Comparison of ENCODE assay signal across 1 cellular context in genomic region chr1:156623946-156624813, GRCh38.
A peak's percentile ranks its signal among the peaks of the same experiment; 100 is the strongest.
TF ChIP-seq lines count a peak whose summit lies in the region.

No MANE protein-coding gene starts in this region.

TF ChIP-seq in K562, 482 proteins besides CTCF, POLR2A, EP300 and RAD21 (continued from another document and continues in another):
- no peak for TF ChIP-seq STAT6 (CRISPR knock-in tag; IDR thresholded peaks at IDR 0.05)
- TF ChIP-seq FOXK2 (conservative IDR thresholded peaks at IDR 0.05 in 1 of 2, IDR thresholded peaks at IDR 0.05 in 1 of 2; ENCODE audit: low read depth in 2 of 2) = peak in 1 of 2 experiments; percentile 19; a peak in 1 of 4 replicates
- TF ChIP-seq RBBP5 (IDR thresholded peaks at IDR 0.05; ENCODE audit: borderline replicate concordance, insufficient read depth, low read length, poor library complexity, severe bottlenecking) = peak; percentile 83
- no peak for TF ChIP-seq ZNF24 (IDR thresholded peaks at IDR 0.05)
- TF ChIP-seq CREB3 (tag; conservative IDR thresholded peaks at IDR 0.05; ENCODE audit: low read depth) = no peak
- no peak for TF ChIP-seq RERE (CRISPR knock-in tag; IDR thresholded peaks at IDR 0.05; ENCODE audit: borderline replicate concordance)
- TF ChIP-seq SMAD1 (IDR thresholded peaks at IDR 0.05; ENCODE audit: low read depth, low read length, partially characterized antibody) = no peak
- TF ChIP-seq GATAD2A (IDR thresholded peaks at IDR 0.05) = 0 out of 2 replicates have a peak, but pooled peaks have one; percentile 32
- no peak for TF ChIP-seq MTA2 (IDR thresholded peaks at IDR 0.05; ENCODE audit: low read depth)
- no peak for TF ChIP-seq ZNF280A (IDR thresholded peaks at IDR 0.05; ENCODE audit: low read depth, partially characterized antibody)
- TF ChIP-seq RBM14 (IDR thresholded peaks at IDR 0.05; ENCODE audit: borderline replicate concordance, insufficient read depth, low read depth, low read length) = no peak
- no peak for TF ChIP-seq ARID3B (CRISPR knock-in tag; IDR thresholded peaks at IDR 0.05; ENCODE audit: borderline replicate concordance)
- TF ChIP-seq SREBF1 (IDR thresholded peaks at IDR 0.05; ENCODE audit: borderline replicate concordance, low read depth, low read length) = no peak
- no peak for TF ChIP-seq SMAD2 (IDR thresholded peaks at IDR 0.05; ENCODE audit: low read depth, low read length)
- TF ChIP-seq ZSCAN29 (IDR thresholded peaks at IDR 0.05) = no peak
- TF ChIP-seq RAD51 (IDR thresholded peaks at IDR 0.05; ENCODE audit: borderline replicate concordance, low read depth) = no peak
- TF ChIP-seq ZNF592 (IDR thresholded peaks at IDR 0.05) = peak; percentile 84
- TF ChIP-seq ZHX1 (conservative IDR thresholded peaks at IDR 0.05; ENCODE audit: low read length) = no peak
- peak; percentile 61 for TF ChIP-seq POLR2B (IDR thresholded peaks at IDR 0.05; ENCODE audit: low read depth, partially characterized antibody)
- no peak for TF ChIP-seq MLX (CRISPR knock-in tag; conservative IDR thresholded peaks at IDR 0.05)
- TF ChIP-seq CLOCK (CRISPR knock-in tag; IDR thresholded peaks at IDR 0.05; ENCODE audit: borderline replicate concordance) = no peak
- no peak for TF ChIP-seq BRCA1 (IDR thresholded peaks at IDR 0.05)
- TF ChIP-seq BRCA1 (CRISPR knock-in tag; IDR thresholded peaks at IDR 0.05) = no peak
- TF ChIP-seq BRF2 (IDR thresholded peaks at IDR 0.05; ENCODE audit: borderline replicate concordance, insufficient read depth, insufficient read length) = no peak
- TF ChIP-seq TEAD1 (CRISPR knock-in tag; IDR thresholded peaks at IDR 0.05) = no peak
- no peak for TF ChIP-seq NCOA2 (IDR thresholded peaks at IDR 0.05; ENCODE audit: partially characterized antibody in 2 of 2)
- no peak for TF ChIP-seq CEBPG (CRISPR knock-in tag; IDR thresholded peaks at IDR 0.05)
- TF ChIP-seq CEBPG (tag; conservative IDR thresholded peaks at IDR 0.05 in 1 of 2, IDR thresholded peaks at IDR 0.05 in 1 of 2) = no peak
- no peak for TF ChIP-seq KAT8 (IDR thresholded peaks at IDR 0.05; ENCODE audit: low read depth)
- no peak for TF ChIP-seq ZNF253 (CRISPR knock-in tag; conservative IDR thresholded peaks at IDR 0.05)
